Comparison of ENCODE assay signal across 8 cellular contexts in the genomic region with DNA sequence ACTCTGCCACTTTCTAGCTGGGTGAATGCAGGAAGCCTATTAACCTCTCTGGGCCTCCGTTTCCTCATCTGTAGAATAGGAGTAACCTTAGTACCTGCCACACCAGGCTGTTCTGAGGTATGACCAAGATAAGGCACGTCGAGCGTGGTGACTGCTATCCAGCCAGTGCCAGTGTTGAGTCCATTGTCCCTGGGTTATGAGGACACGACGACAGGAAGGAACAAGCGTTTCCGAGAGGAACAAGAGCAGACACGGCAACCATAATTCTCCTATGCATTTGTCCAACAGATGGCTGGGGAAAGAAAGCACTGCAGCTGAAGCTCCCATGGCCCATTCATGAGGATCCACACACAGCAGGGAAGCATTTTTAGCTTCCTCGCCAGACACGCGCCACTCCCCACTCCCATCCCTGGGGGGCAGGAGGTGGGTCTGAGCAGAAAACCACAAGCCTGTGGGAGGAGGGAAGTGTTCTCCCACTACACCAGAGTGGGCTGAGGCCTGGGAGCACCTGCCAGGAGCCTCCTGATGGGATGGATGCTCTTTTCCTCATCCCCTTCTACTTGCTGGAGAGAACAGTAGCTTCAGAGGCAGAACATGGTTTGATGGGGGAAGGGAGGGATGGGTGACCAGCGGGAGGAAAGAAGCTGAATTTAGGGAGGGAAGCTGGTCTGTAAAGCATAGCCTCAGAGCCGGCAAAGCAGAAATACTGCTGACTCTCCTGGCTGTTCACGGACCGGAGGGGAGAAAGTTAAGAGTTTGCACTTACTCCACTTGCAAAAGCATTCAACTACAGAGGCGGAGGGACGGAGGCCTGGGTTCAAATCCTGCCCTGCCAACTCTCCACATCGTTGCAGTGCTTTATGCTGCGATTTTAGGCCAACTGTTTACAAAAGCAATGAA. TPM values are rescaled to one million over a fixed set of nuclear protein-coding genes. Genes with fewer than 3 reads are reported as not detected.
DNase-seq lines count a peak whose midpoint lies in the region; ATAC-seq, FAIRE-seq and TF ChIP-seq lines count a peak whose summit lies in the region.

No MANE protein-coding gene starts in this region.

- H2AFZ ChIP-seq in ACC112 (ENCODE audit: low read length, unreplicated experiment) = no peak overlapping the region

- intact Hi-C loops in ascending aorta (cut with DNase I) (no loop called here), left cardiac atrium (cut with DNase I) (no loop called here)

- H3K4me1 ChIP-seq in ACC112 (ENCODE audit: control insufficient read depth, insufficient read depth, low read length, unreplicated experiment) = peaks cover 47% of the 10 kb centered on the region
- H3K4me1 ChIP-seq in ascending aorta = peaks cover 3 to 33% of the 10 kb centered on the region in 2 donors

- peaks cover 62% of the 10 kb centered on the region for H3K4me1 Mint-ChIP-seq in activated naive CD8-positive, alpha-beta T cell (ENCODE audit: low read depth)
- H3K4me1 Mint-ChIP-seq in mesothelial cell of epicardium = peaks cover 49% of the 10 kb centered on the region

- peak overlapping the region; percentile 98 for H3K4me3 Mint-ChIP-seq in activated naive CD8-positive, alpha-beta T cell
- H3K4me3 Mint-ChIP-seq in mesothelial cell of epicardium = peak overlapping the region; percentile 57

- H3K9me3 ChIP-seq in ascending aorta = no peaks in the 10 kb centered on the region

- H3K27me3 Mint-ChIP-seq in activated naive CD8-positive, alpha-beta T cell = no peaks in the 10 kb centered on the region
- no peaks in the 10 kb centered on the region for H3K27me3 Mint-ChIP-seq in mesothelial cell of epicardium (ENCODE audit: low read depth)

- H3K9me3 Mint-ChIP-seq in activated naive CD8-positive, alpha-beta T cell (ENCODE audit: low read depth) = no peaks in the 10 kb centered on the region
- H3K9me3 Mint-ChIP-seq in mesothelial cell of epicardium = no peaks in the 10 kb centered on the region

- H3K4me3 ChIP-seq in ACC112 (ENCODE audit: low read depth, low read length) (peak overlapping the region; percentile 94), ascending aorta (peak overlapping the region in 1 of 2 donors; percentile 12)

- H3K27ac ChIP-seq in ACC112 (ENCODE audit: low read depth, low read length) (no peak overlapping the region), ascending aorta (no peak overlapping the region)

- ATAC-seq in GM19397 (IDR thresholded peaks at IDR 0.05; ENCODE audit: unreplicated experiment) (no peak), left cardiac atrium (no peak)

- no peak for FAIRE-seq in GM12892 (lab: Jason Lieb, UNC)

- peaks cover 19% of the 10 kb centered on the region for H3K36me3 ChIP-seq in ACC112 (ENCODE audit: insufficient read depth, low read length)
- H3K36me3 ChIP-seq in ascending aorta = no peaks in the 10 kb centered on the region

- peak; percentile 54 for TF ChIP-seq POLR2A in GM12892 (IDR thresholded peaks at IDR 0.05; ENCODE audit: low read depth, low read length)

- H3K36me3 Mint-ChIP-seq in activated naive CD8-positive, alpha-beta T cell = peaks cover 19% of the 10 kb centered on the region
- peaks cover 11% of the 10 kb centered on the region for H3K36me3 Mint-ChIP-seq in mesothelial cell of epicardium

- peak overlapping the region; percentile 91 for H3K27ac Mint-ChIP-seq in activated naive CD8-positive, alpha-beta T cell
- no peak overlapping the region for H3K27ac Mint-ChIP-seq in mesothelial cell of epicardium

- no peak for DNase-seq in GM12892 (ENCODE audit: insufficient read length)
- no peak for DNase-seq in mesothelial cell of epicardium (ENCODE audit: low spot score in 2 of 2, unreplicated experiment in 2 of 2)
- DNase-seq in ascending aorta (ENCODE audit: low spot score in 2 of 2) = no peak
- no peak for DNase-seq in left cardiac atrium
- no peak for DNase-seq in activated CD4-positive, alpha-beta T cell treated with anti-CD3 and anti-CD28 coated beads for 1 hour

- H3K79me2 ChIP-seq in ACC112 (ENCODE audit: control insufficient read depth, insufficient read depth, low read length, unreplicated experiment) = peaks cover 76% of the 10 kb centered on the region

- TF ChIP-seq CTCF in mesothelial cell of epicardium (IDR thresholded peaks at IDR 0.05; ENCODE audit: unreplicated experiment) = no peak
- no peak for TF ChIP-seq CTCF in ascending aorta (IDR thresholded peaks at IDR 0.05)

- H3K27me3 ChIP-seq in ACC112 (ENCODE audit: insufficient read depth, low read length) (no peaks in the 10 kb centered on the region), ascending aorta (no peaks in the 10 kb centered on the region)

RNA-seq across cellular contexts. Expression of gene COTL1, which starts 2.7 kb away (rescaled TPM):
- 375 TPM for polyA plus RNA-seq in GM12892 (2012; ENCODE audit: missing spikeins)
- total RNA-seq in mesothelial cell of epicardium (106 to 116 TPM (median 106 TPM) in 3 replicates), ascending aorta (120 TPM), left cardiac atrium (10 to 100 TPM; 37.3 to 43.9 TPM)

RNA-seq across cellular contexts. Expression of gene KLHL36, which starts 33.1 kb away (rescaled TPM):
- 11.3 TPM for polyA plus RNA-seq in GM12892 (2012; ENCODE audit: missing spikeins)
- total RNA-seq in mesothelial cell of epicardium (44.9 to 51.6 TPM (median 46.9 TPM) in 3 replicates), ascending aorta (65.1 TPM), left cardiac atrium (10 to 100 TPM; 35.8 to 47.0 TPM)
